22 cellular contexts compared by ENCODE assay signal in genomic region chr16:23998771-23999170, GRCh38.
"Had no signal": no experiment of that assay in that cellular context is flagged by ENCODE, and none has a peak within 500 bp of the region (broad histone marks: within the 10 kb centered on the region; RNA-seq: fewer than 3 reads in every experiment).

No MANE protein-coding gene starts in this region.

- H3K27ac Mint-ChIP-seq: activated CD8-positive, alpha-beta memory T cell treated with anti-CD3 and anti-CD28 coated beads, Interleukin-2, amount 10 ng/mL, durations not matched to agents 7 days and 5 days; dendritic cell treated with granulocyte-macrophage colony-stimulating factor and Interleukin-4, amounts not matched to agents 40 ng/mL and 50 ng/mL, for 4 days; nephron progenitor cell; WTC11 had no signal

- H3K36me3 Mint-ChIP-seq: WTC11 had no signal

- H3K9me3 Mint-ChIP-seq: activated CD4-positive, alpha-beta memory T cell treated with anti-CD3 and anti-CD28 coated beads for 36 hours; activated T-helper 2 cell treated with anti-CD3 and anti-CD28 coated beads, Interferon-gamma antibody, Interleukin-2, Interleukin-4, amounts not matched to agents 10 μg/mL and 5 μg/mL and 100 μg/mL, durations not matched to agents 14 hours and 24 hours and 36 hours; dendritic cell treated with granulocyte-macrophage colony-stimulating factor and Interleukin-4, amounts not matched to agents 40 ng/mL and 50 ng/mL, for 4 days; nephron progenitor cell; WTC11 had no signal

- H3K4me1 Mint-ChIP-seq: nephron progenitor cell, WTC11 had no signal

- ATAC-seq: esophagus mucosa, pancreas, right cardiac atrium, WTC11 had no signal

- H3K27me3 Mint-ChIP-seq: activated CD4-positive, alpha-beta memory T cell treated with anti-CD3 and anti-CD28 coated beads for 36 hours; activated CD4-positive, alpha-beta T cell treated with anti-CD3 and anti-CD28 coated beads for 36 hours; activated CD8-positive, alpha-beta memory T cell treated with anti-CD3 and anti-CD28 coated beads, Interleukin-2, amount 10 ng/mL, durations not matched to agents 7 days and 5 days; dendritic cell treated with granulocyte-macrophage colony-stimulating factor and Interleukin-4, amounts not matched to agents 40 ng/mL and 50 ng/mL, for 4 days had no signal

- DNase-seq: activated CD8-positive, alpha-beta memory T cell treated with anti-CD3 and anti-CD28 coated beads, Interleukin-2, amount 10 ng/mL, durations not matched to agents 7 days and 5 days; activated naive CD4-positive, alpha-beta T cell; activated T-cell treated with anti-CD3 and anti-CD28 coated beads for 4 hours; effector CD8-positive, alpha-beta T cell; glutamatergic neuron; hippocampal formation; left ventricle myocardium inferior; midbrain; nephron progenitor cell; pancreas; right cardiac atrium; stimulated activated CD4-positive, alpha-beta T cell treated with anti-CD3 and anti-CD28 coated beads, Interleukin-4, amount 100 ng/mL, for 24 hours; T1000; testis; trophoblast cell; uterus had no signal

- H3K4me3 Mint-ChIP-seq: activated CD4-positive, alpha-beta memory T cell treated with anti-CD3 and anti-CD28 coated beads for 36 hours; activated CD4-positive, alpha-beta T cell treated with anti-CD3 and anti-CD28 coated beads for 36 hours; activated CD8-positive, alpha-beta memory T cell treated with anti-CD3 and anti-CD28 coated beads, Interleukin-2, amount 10 ng/mL, durations not matched to agents 7 days and 5 days; dendritic cell treated with granulocyte-macrophage colony-stimulating factor and Interleukin-4, amounts not matched to agents 40 ng/mL and 50 ng/mL, for 4 days; nephron progenitor cell; WTC11 had no signal
